16 cellular contexts compared by ENCODE assay signal in genomic region chr10:70034252-70034651, GRCh38.
"Had no signal": no experiment of that assay in that cellular context is flagged by ENCODE, and none has a peak within 500 bp of the region (broad histone marks: within the 10 kb centered on the region; RNA-seq: fewer than 3 reads in every experiment).

No MANE protein-coding gene starts in this region.

- H3K4me3 ChIP-seq: esophagus squamous epithelium, suprapubic skin, upper lobe of left lung had no signal

- H3K27ac ChIP-seq: esophagus squamous epithelium, foreskin keratinocyte, suprapubic skin, upper lobe of left lung had no signal

- H3K4me1 ChIP-seq: esophagus squamous epithelium, foreskin keratinocyte, suprapubic skin, upper lobe of left lung had no signal

- ATAC-seq: foreskin keratinocyte; left lobe of liver; stimulated activated naive CD8-positive, alpha-beta T cell treated with anti-CD3 and anti-CD28 coated beads, Interleukin-15, Interleukin-2, amounts not matched to agents 100 U/mL and 50 U/mL, for 24 hours had no signal

- H3K36me3 ChIP-seq: esophagus squamous epithelium, suprapubic skin, upper lobe of left lung had no signal

- DNase-seq: activated CD4-positive, alpha-beta memory T cell treated with anti-CD3 and anti-CD28 coated beads, Interleukin-2, amount 10 ng/mL, durations not matched to agents 7 days and 5 days; activated CD4-positive, alpha-beta T cell treated with anti-CD3 and anti-CD28 coated beads for 1 hour; activated gamma-delta T cell; activated naive CD8-positive, alpha-beta T cell treated with anti-CD3 and anti-CD28 coated beads for 36 hours; activated T-cell treated with anti-CD3 and anti-CD28 coated beads, Interleukin-2, amount 50 U/mL, for 48 hours; anterior cingulate cortex; esophagus squamous epithelium; foreskin keratinocyte; mesendoderm; stimulated activated CD4-positive, alpha-beta T cell treated with anti-CD3 and anti-CD28 coated beads, Interleukin-4, amount 100 ng/mL, for 1 hour; stimulated activated CD8-positive, alpha-beta memory T cell treated with anti-CD3 and anti-CD28 coated beads, Interleukin-4, amount 100 ng/mL, for 48 hours; stimulated activated naive CD8-positive, alpha-beta T cell treated with anti-CD3 and anti-CD28 coated beads, Interleukin-15, Interleukin-2, amounts not matched to agents 100 U/mL and 50 U/mL, for 24 hours; T-helper 9 cell; upper lobe of left lung had no signal

- H3K27me3 ChIP-seq: suprapubic skin, upper lobe of left lung had no signal
